In genomic region chr14:104885973-104886689, GRCh38 we compare ENCODE assay signal across 32 cellular contexts. TPM values are rescaled to one million over a fixed set of nuclear protein-coding genes. Genes with fewer than 3 reads are reported as not detected.
DNase-seq lines count a peak whose midpoint lies in the region; ATAC-seq, FAIRE-seq and TF ChIP-seq lines count a peak whose summit lies in the region.
"Had no signal": no experiment of that assay in that cellular context is flagged by ENCODE, and none has a peak within 500 bp of the region (broad histone marks: within the 10 kb centered on the region; RNA-seq: fewer than 3 reads in every experiment).

No MANE protein-coding gene starts in this region.

- H3K4me1 Mint-ChIP-seq in activated T-helper 17 cell treated with anti-CD3 and anti-CD28 coated beads, Interleukin-2, amount 50 U/mL, for 72 hours, result no peaks in the 10 kb centered on the region
- H3K4me1 Mint-ChIP-seq: B cell; CD8-positive, alpha-beta memory T cell had no signal

- H3K4me3 ChIP-seq in HUES6 (ENCODE audit: low read depth, low read length), result no peak overlapping the region
- no peak overlapping the region for H3K4me3 ChIP-seq in spleen
- H3K4me3 ChIP-seq: GM12878, heart right ventricle, tibial artery had no signal

- H3K27me3 ChIP-seq in HUES6 (ENCODE audit: control insufficient read depth, insufficient read depth, low read length) (no peaks in the 10 kb centered on the region), spleen (replicated peaks in 1 of 7) (no peaks in the 10 kb centered on the region)
- H3K27me3 ChIP-seq: heart right ventricle, tibial artery had no signal

- H3K9ac ChIP-seq in HUES6 (ENCODE audit: low read length), result no peak overlapping the region
- H3K9ac ChIP-seq: parathyroid adenoma had no signal

- no peaks in the 10 kb centered on the region for H3K27me3 Mint-ChIP-seq in activated T-helper 17 cell treated with anti-CD3 and anti-CD28 coated beads, Interleukin-2, amount 50 U/mL, for 72 hours
- H3K27me3 Mint-ChIP-seq: B cell had no signal

- no peak for TF ChIP-seq CTCF in spleen (IDR thresholded peaks at IDR 0.05 in 8 of 11, conservative IDR thresholded peaks at IDR 0.05 in 3 of 11)

- no peaks in the 10 kb centered on the region for H3K9me3 ChIP-seq in HUES6 (ENCODE audit: control insufficient read depth, insufficient read depth, low read depth, low read length)
- no peaks in the 10 kb centered on the region for H3K9me3 ChIP-seq in spleen
- H3K9me3 ChIP-seq: heart right ventricle, tibial artery had no signal

- no peak for FAIRE-seq in urothelium cell line (lab: Jason Lieb, UNC)
- FAIRE-seq: endometrium, GM12878 had no signal

- no peak overlapping the region for H3K27ac Mint-ChIP-seq in activated T-helper 17 cell treated with anti-CD3 and anti-CD28 coated beads, Interleukin-2, amount 50 U/mL, for 72 hours
- H3K27ac Mint-ChIP-seq: activated T-cell treated with anti-CD3 and anti-CD28 coated beads, Interleukin-2, amount 50 U/mL, for 72 hours; B cell; CD8-positive, alpha-beta memory T cell; memory B cell; nephron had no signal

- ATAC-seq in Right ventricle myocardium inferior, result no peak
- no peak for ATAC-seq in left ventricle myocardium superior
- no peak for ATAC-seq in left colon
- no peak for ATAC-seq in activated T-helper 17 cell treated with anti-CD3 and anti-CD28 coated beads, Interleukin-2, amount 50 U/mL, for 72 hours (replicated peaks)
- ATAC-seq: activated T-cell treated with anti-CD3 and anti-CD28 coated beads, Interleukin-2, amount 50 U/mL, for 72 hours; GM12878; Panc1; sciatic nerve had no signal

- H3K9me3 Mint-ChIP-seq in activated T-helper 17 cell treated with anti-CD3 and anti-CD28 coated beads, Interleukin-2, amount 50 U/mL, for 72 hours, result no peaks in the 10 kb centered on the region
- H3K9me3 Mint-ChIP-seq: activated T-cell treated with anti-CD3 and anti-CD28 coated beads, Interleukin-2, amount 50 U/mL, for 72 hours; CD8-positive, alpha-beta memory T cell; nephron had no signal

- intact Hi-C loops in Right ventricle myocardium inferior (cut with DNase I), result no loop called here
- intact Hi-C loops in left ventricle myocardium superior (cut with micrococcal nuclease), result no loop called here
- intact Hi-C loops in left colon (cut with DNase I, micrococcal nuclease), result no loop called here
- intact Hi-C loops in spleen (cut with DNase I; ENCODE audit: low total_unique reads), result no loop called here

- no peak overlapping the region for H3K4me3 Mint-ChIP-seq in activated T-helper 17 cell treated with anti-CD3 and anti-CD28 coated beads, Interleukin-2, amount 50 U/mL, for 72 hours
- H3K4me3 Mint-ChIP-seq: activated T-cell treated with anti-CD3 and anti-CD28 coated beads, Interleukin-2, amount 50 U/mL, for 72 hours; B cell; CD8-positive, alpha-beta memory T cell; memory B cell; nephron had no signal

- H3K36me3 Mint-ChIP-seq in activated T-helper 17 cell treated with anti-CD3 and anti-CD28 coated beads, Interleukin-2, amount 50 U/mL, for 72 hours (ENCODE audit: low read depth), result no peaks in the 10 kb centered on the region
- H3K36me3 Mint-ChIP-seq: CD8-positive, alpha-beta memory T cell; memory B cell had no signal

- WGBS in spleen, 5 donors, result 89 to 93% (median 91%) methylated on average over 17 to 40 of the region's 40 CpGs

- H3K27ac ChIP-seq in HUES6 (ENCODE audit: low read depth, low read length) (peak overlapping the region; percentile 21; the same call in 1 of the 2 replicates), spleen (no peak overlapping the region)
- H3K27ac ChIP-seq: heart right ventricle, parathyroid adenoma, tibial artery had no signal

- DNase-seq in Right ventricle myocardium inferior (ENCODE audit: missing footprints) (peak; percentile 65), left ventricle myocardium superior (no peak), left colon (peak; percentile 4 to 22), spleen (peak; percentile 72), urothelium cell line (ENCODE audit: low spot score) (no peak), SW 1271 (lab: John Stamatoyannopoulos, UW) (no peak)
- DNase-seq: activated naive CD4-positive, alpha-beta T cell; activated T-cell treated with anti-CD3 and anti-CD28 coated beads, Interleukin-2, amount 50 U/mL, for 72 hours; cerebellar nuclear complex; dermis blood vessel endothelial cell; foreskin melanocyte; HCEC 1CT; Kasumi-1; NCI-H1436; NCI-H2081; NCI-H345; SIG-M5; stimulated activated CD4-positive, alpha-beta T cell treated with anti-CD3 and anti-CD28 coated beads, Interleukin-12 subunit alpha, Interleukin-12 subunit beta, amount 100 ng/mL, for 4 hours; stimulated activated CD4-positive, alpha-beta T cell treated with anti-CD3 and anti-CD28 coated beads, Interleukin-2, amount 100 ng/mL, for 48 hours had no signal

- H3K36me3 ChIP-seq in HUES6 (ENCODE audit: control insufficient read depth, insufficient read depth, low read length) (peaks cover 35% of the 10 kb centered on the region), spleen (peaks cover 0 to 49% (median 6%) of the 10 kb centered on the region in 6 donors)

- TF ChIP-seq POLR2A in spleen (IDR thresholded peaks at IDR 0.05), result no peak

- H3K4me1 ChIP-seq in HUES6 (ENCODE audit: control insufficient read depth, insufficient read depth, low read length), result peaks cover 11% of the 10 kb centered on the region
- no peaks in the 10 kb centered on the region for H3K4me1 ChIP-seq in spleen
- H3K4me1 ChIP-seq: parathyroid adenoma had no signal

RNA-seq across cellular contexts. Expression of gene CEP170B, which starts 21.1 kb away (rescaled TPM):
- 10.5 TPM for total RNA-seq in Right ventricle myocardium inferior
- total RNA-seq in left ventricle myocardium superior, result 10.7 TPM
- total RNA-seq in left colon, result 10 to 100 TPM; 76.4 to 89.3 TPM
- total RNA-seq in spleen, result 10 to 100 TPM in 1 of 7 donors, 1 to 10 TPM in 6; 5.2 to 12.6 (median 5.9) TPM
- polyA plus RNA-seq in spleen, result 1 to 10 TPM in 1 of 3 donors, under 1 TPM in 2; 0.58 to 3.8 (median 0.72) TPM
- 1 to 10 TPM; 5.2 to 6.1 TPM for total RNA-seq in activated T-helper 17 cell treated with anti-CD3 and anti-CD28 coated beads, Interleukin-2, amount 50 U/mL, for 72 hours
- polyA plus RNA-seq: CD8-positive, alpha-beta memory T cell had no signal

RNA-seq across cellular contexts. Expression of gene PLD4, which starts 38.5 kb away (rescaled TPM):
- total RNA-seq in Right ventricle myocardium inferior, result not detected
- total RNA-seq in left ventricle myocardium superior, result 0.27 TPM
- 1 to 10 TPM in 1 of 2 donors, not detected in 1; 2.2 TPM for total RNA-seq in left colon
- 10 to 100 TPM in 6 of 7 donors, 1 to 10 TPM in 1; 5.4 to 30.2 (median 13.9) TPM for total RNA-seq in spleen
- polyA plus RNA-seq in spleen, result 10 to 100 TPM; 25.8 to 31.3 (median 29.8) TPM
- not detected for total RNA-seq in activated T-helper 17 cell treated with anti-CD3 and anti-CD28 coated beads, Interleukin-2, amount 50 U/mL, for 72 hours
- polyA plus RNA-seq: CD8-positive, alpha-beta memory T cell had no signal

Comparison
In these comparisons a context has a peak if more than half of its experiments do, and no peak if none do; other contexts are left out.
1. DNase-seq: peak in Right ventricle myocardium inferior (single experiment), left colon (2 of 2) and spleen (single experiment); none in left ventricle myocardium superior (single experiment), urothelium cell line (single experiment) and SW 1271 (0 of 2).